Comparison of ENCODE assay signal across 26 cellular contexts in genomic region chrX:118566359-118566758, GRCh38.
DNase-seq lines count a peak whose midpoint lies in the region; ATAC-seq lines count a peak whose summit lies in the region.
"Had no signal": no experiment of that assay in that cellular context is flagged by ENCODE, and none has a peak within 500 bp of the region (broad histone marks: within the 10 kb centered on the region; RNA-seq: fewer than 3 reads in every experiment).

No MANE protein-coding gene starts in this region.

- no peak overlapping the region for H3K9ac ChIP-seq in SK-N-MC (ENCODE audit: insufficient read length)

- no peak overlapping the region for H3K4me3 Mint-ChIP-seq in effector memory CD8-positive, alpha-beta T cell
- H3K4me3 Mint-ChIP-seq: activated CD8-positive, alpha-beta T cell treated with anti-CD3 and anti-CD28 coated beads for 36 hours; activated T-cell treated with anti-CD3 and anti-CD28 coated beads, Interleukin-2, amount 50 U/mL, for 24 hours; brain; CD14-positive monocyte; stimulated activated naive CD8-positive, alpha-beta T cell treated with anti-CD3 and anti-CD28 coated beads, Interleukin-15, amount 100 ng/mL, for 72 hours; type B pancreatic cell had no signal

- H3K36me3 Mint-ChIP-seq in effector memory CD8-positive, alpha-beta T cell (ENCODE audit: insufficient read depth), result peaks cover 66% of the 10 kb centered on the region

- peak overlapping the region; percentile 66 for H3K4me3 ChIP-seq in SK-N-MC
- H3K4me3 ChIP-seq in skeletal muscle cell (ENCODE audit: low read depth, low read length), result no peak overlapping the region
- H3K4me3 ChIP-seq: colonic mucosa, Peyer's patch, prostate gland had no signal

- H3K9me3 Mint-ChIP-seq in effector memory CD8-positive, alpha-beta T cell, result no peaks in the 10 kb centered on the region
- H3K9me3 Mint-ChIP-seq: activated CD8-positive, alpha-beta T cell treated with anti-CD3 and anti-CD28 coated beads for 36 hours; activated T-cell treated with anti-CD3 and anti-CD28 coated beads, Interleukin-2, amount 50 U/mL, for 24 hours; stimulated activated naive CD8-positive, alpha-beta T cell treated with anti-CD3 and anti-CD28 coated beads, Interleukin-15, amount 100 ng/mL, for 72 hours; type B pancreatic cell had no signal

- no peaks in the 10 kb centered on the region for H3K36me3 ChIP-seq in SK-N-MC (ENCODE audit: insufficient read depth, low read length)
- H3K36me3 ChIP-seq: colonic mucosa, Peyer's patch, prostate gland had no signal

- no peaks in the 10 kb centered on the region for H3K9me3 ChIP-seq in SK-N-MC (ENCODE audit: low read depth, low read length)
- H3K9me3 ChIP-seq: colonic mucosa, Peyer's patch, prostate gland had no signal

- no peaks in the 10 kb centered on the region for H3K27me3 Mint-ChIP-seq in effector memory CD8-positive, alpha-beta T cell
- H3K27me3 Mint-ChIP-seq: activated CD8-positive, alpha-beta T cell treated with anti-CD3 and anti-CD28 coated beads for 36 hours; brain; stimulated activated naive CD8-positive, alpha-beta T cell treated with anti-CD3 and anti-CD28 coated beads, Interleukin-15, amount 100 ng/mL, for 72 hours; type B pancreatic cell had no signal

- peak overlapping the region in 1 of 2 donors; percentile 44 for H3K27ac Mint-ChIP-seq in effector memory CD8-positive, alpha-beta T cell
- H3K27ac Mint-ChIP-seq: activated CD8-positive, alpha-beta T cell treated with anti-CD3 and anti-CD28 coated beads for 36 hours; activated T-cell treated with anti-CD3 and anti-CD28 coated beads, Interleukin-2, amount 50 U/mL, for 24 hours; CD14-positive monocyte; type B pancreatic cell had no signal

- peak overlapping the region; percentile 96 for H3K27ac ChIP-seq in SK-N-MC
- H3K27ac ChIP-seq: colonic mucosa, Peyer's patch, prostate gland had no signal

- ATAC-seq in GM18520 (IDR thresholded peaks at IDR 0.05; ENCODE audit: unreplicated experiment), result no peak
- ATAC-seq in HG02938 (IDR thresholded peaks at IDR 0.05; ENCODE audit: unreplicated experiment), result no peak
- no peak for ATAC-seq in effector memory CD8-positive, alpha-beta T cell (replicated peaks)
- ATAC-seq: activated CD8-positive, alpha-beta T cell treated with anti-CD3 and anti-CD28 coated beads for 36 hours; left cardiac atrium; stimulated activated naive CD8-positive, alpha-beta T cell treated with anti-CD3 and anti-CD28 coated beads, Interleukin-15, amount 100 ng/mL, for 72 hours had no signal

- peak; percentile 79 for DNase-seq in EH (ENCODE audit: low read depth)
- peak; percentile 66 for DNase-seq in SK-N-MC (ENCODE audit: low read depth, low spot score)
- DNase-seq in fibroblast of the conjunctiva (ENCODE audit: low read depth), result peak; percentile 69
- peak; percentile 44 for DNase-seq in skeletal muscle cell (ENCODE audit: low read depth)
- DNase-seq in effector memory CD8-positive, alpha-beta T cell, result no peak
- DNase-seq: activated CD4-positive, CD25-positive, alpha-beta regulatory T cell; activated CD8-positive, alpha-beta T cell treated with anti-CD3 and anti-CD28 coated beads for 36 hours; activated naive CD4-positive, alpha-beta T cell treated with anti-CD3 and anti-CD28 coated beads, Interleukin-2, amount 50 U/mL, for 16 hours; activated T-cell treated with anti-CD3 and anti-CD28 coated beads, Interleukin-2, amount 50 U/mL, for 24 hours; colonic mucosa; DMS79; GOT3; left cardiac atrium; mesendoderm; NCI-H1436; Peyer's patch; small intestine; stimulated activated CD4-positive, alpha-beta T cell treated with anti-CD3 and anti-CD28 coated beads, Interleukin-4, amount 100 ng/mL, for 1 hour; stimulated activated naive CD8-positive, alpha-beta T cell treated with anti-CD3 and anti-CD28 coated beads, Interleukin-15, amount 100 ng/mL, for 72 hours; T-helper 9 cell had no signal

- H3K4me1 Mint-ChIP-seq in effector memory CD8-positive, alpha-beta T cell (ENCODE audit: low read depth in 2 of 2), result peaks cover 6 to 10% of the 10 kb centered on the region in 2 donors
- H3K4me1 Mint-ChIP-seq: brain had no signal

Comparison
In these comparisons a context has a peak if more than half of its experiments do, and no peak if none do; other contexts are left out.
1. DNase-seq: peak in EH (single experiment), SK-N-MC (single experiment), fibroblast of the conjunctiva (single experiment) and skeletal muscle cell (single experiment); none in effector memory CD8-positive, alpha-beta T cell (0 of 3).